In the genomic region with DNA sequence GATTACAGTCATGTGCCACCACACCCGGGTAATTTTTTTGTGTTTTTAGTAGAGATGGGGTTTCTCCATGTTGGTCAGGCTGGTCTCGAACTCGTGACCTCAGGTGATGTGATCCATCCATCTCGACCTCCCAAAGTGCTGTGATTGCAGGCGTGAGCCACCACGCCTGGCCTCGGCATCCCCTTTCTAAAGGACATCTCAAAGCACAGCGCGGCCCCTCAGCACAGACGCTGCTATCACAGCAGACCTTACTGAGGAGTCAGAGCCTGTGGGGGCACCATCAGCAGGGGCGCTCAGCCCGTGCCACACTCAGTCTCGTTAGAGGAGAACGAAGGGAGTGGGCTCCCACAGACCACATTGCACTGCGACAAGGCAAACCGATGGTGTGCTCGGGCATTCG, we compare ENCODE assay signal across 21 cellular contexts. TPM values are rescaled to one million over a fixed set of nuclear protein-coding genes. Genes with fewer than 3 reads are reported as not detected.
DNase-seq lines count a peak whose midpoint lies in the region; ATAC-seq, FAIRE-seq and TF ChIP-seq lines count a peak whose summit lies in the region.
"Had no signal": no experiment of that assay in that cellular context is flagged by ENCODE, and none has a peak within 500 bp of the region (broad histone marks: within the 10 kb centered on the region; RNA-seq: fewer than 3 reads in every experiment).

No MANE protein-coding gene starts in this region.

- dilution Hi-C loops in IMR-90 (cut with HindIII; ENCODE audit: low sequenced_read_pairs, unreplicated experiment), result no loop called here

- H2BK120ac ChIP-seq in IMR-90 (ENCODE audit: low read depth, low read length) (no peak overlapping the region), mesenchymal stem cell (ENCODE audit: low read depth, low read length) (no peak overlapping the region)

- no peak for DNase-seq in IMR-90
- no peak for DNase-seq in bronchial epithelial cell (ENCODE audit: low read depth)
- DNase-seq in hepatocyte (ENCODE audit: low spot score), result peak; percentile 1
- no peak for DNase-seq in osteocyte (ENCODE audit: extremely low spot score, unreplicated experiment)
- no peak for DNase-seq in mesenchymal stem cell
- no peak for DNase-seq in activated CD4-positive, alpha-beta memory T cell treated with anti-CD3 and anti-CD28 coated beads, Interleukin-2, amount 10 ng/mL, durations not matched to agents 7 days and 5 days
- no peak for DNase-seq in activated T-cell treated with anti-CD3 and anti-CD28 coated beads, Interleukin-2, amount 50 U/mL, for 1 hour
- DNase-seq: 8988T; CD4-positive, alpha-beta memory T cell; DMS153; DMS79; GDM1; HCEC 1CT had no signal

- H4K20me1 ChIP-seq in IMR-90 (ENCODE audit: insufficient read depth, low read length) (no peaks in the 10 kb centered on the region), hepatocyte (ENCODE audit: insufficient read depth, poor library complexity, severe bottlenecking) (no peaks in the 10 kb centered on the region)
- H4K20me1 ChIP-seq: BLaER1 had no signal

- no peaks in the 10 kb centered on the region for H3K36me3 ChIP-seq in IMR-90 (ENCODE audit: control insufficient read depth, insufficient read depth, low read length)
- H3K36me3 ChIP-seq in bronchial epithelial cell (ENCODE audit: control insufficient read depth, insufficient read depth, low read length), result peaks cover 13% of the 10 kb centered on the region
- H3K36me3 ChIP-seq in hepatocyte (replicated peaks; ENCODE audit: insufficient read depth, low read depth), result no peaks in the 10 kb centered on the region
- peaks cover 0 to 23% of the 10 kb centered on the region in 2 experiments for H3K36me3 ChIP-seq in mesenchymal stem cell (ENCODE audit: control insufficient read depth in 1 of 2, insufficient read depth in 2 of 2, low read depth in 1 of 2, low read length in 2 of 2)
- H3K36me3 ChIP-seq: BLaER1 had no signal

- H3K27me3 ChIP-seq in IMR-90 (ENCODE audit: control insufficient read depth, insufficient read depth, low read length) (peaks cover 9% of the 10 kb centered on the region), bronchial epithelial cell (ENCODE audit: control insufficient read depth, insufficient read depth, low read length) (no peaks in the 10 kb centered on the region), hepatocyte (no peaks in the 10 kb centered on the region), mesenchymal stem cell (ENCODE audit: control insufficient read depth in 1 of 2, insufficient read depth in 1 of 2, low read length in 2 of 2) (peaks cover 0 to 9% of the 10 kb centered on the region in 2 experiments)
- H3K27me3 ChIP-seq: BLaER1 had no signal

- no peak for TF ChIP-seq POLR2A in IMR-90 (IDR thresholded peaks at IDR 0.05; ENCODE audit: low read depth, low read length)

- H3K27ac ChIP-seq in IMR-90 (ENCODE audit: insufficient read depth, low read length) (no peak overlapping the region), hepatocyte (no peak overlapping the region), mesenchymal stem cell (ENCODE audit: low read length, poor library complexity, severe bottlenecking) (no peak overlapping the region)
- H3K27ac ChIP-seq: BLaER1, HL-60 had no signal

- peak overlapping the region; percentile 49 for H3K27ac Mint-ChIP-seq in osteocyte (ENCODE audit: unreplicated experiment)
- H3K27ac Mint-ChIP-seq in activated CD4-positive, alpha-beta memory T cell treated with anti-CD3 and anti-CD28 coated beads, Interleukin-2, amount 10 ng/mL, durations not matched to agents 7 days and 5 days, result no peak overlapping the region
- H3K27ac Mint-ChIP-seq: CD14-positive monocyte, GM23338 had no signal

- no peak for TF ChIP-seq RAD21 in IMR-90 (IDR thresholded peaks at IDR 0.05; ENCODE audit: low read length)

- H2BK20ac ChIP-seq in IMR-90 (ENCODE audit: low read depth, low read length), result no peak overlapping the region

- H2BK12ac ChIP-seq in mesenchymal stem cell (ENCODE audit: low read length in 2 of 2), result no peak overlapping the region

- H3K4me1 ChIP-seq in IMR-90 (ENCODE audit: control insufficient read depth, insufficient read depth, low read length) (peaks cover 9% of the 10 kb centered on the region), hepatocyte (ENCODE audit: insufficient read depth) (peaks cover 3% of the 10 kb centered on the region), mesenchymal stem cell (ENCODE audit: control insufficient read depth, insufficient read depth, low read depth, low read length) (peaks cover 23% of the 10 kb centered on the region)

- H2AFZ ChIP-seq in IMR-90 (replicated peaks; ENCODE audit: low read length, poor library complexity) (peak overlapping the region; percentile 16), hepatocyte (no peak overlapping the region), mesenchymal stem cell (ENCODE audit: low read depth, low read length) (no peak overlapping the region)
- H2AFZ ChIP-seq: GM23338 had no signal

- CTCF ChIA-PET in IMR-90 (lab: Yijun Ruan, JAX), result no interaction called here
- CTCF ChIA-PET in activated CD4-positive, alpha-beta memory T cell treated with anti-CD3 and anti-CD28 coated beads, Interleukin-2, amount 10 ng/mL, durations not matched to agents 7 days and 5 days (lab: Charles Lee), result no interaction called here

- no peak overlapping the region for H4K91ac ChIP-seq in IMR-90 (ENCODE audit: insufficient read depth, low read depth, low read length)
- no peak overlapping the region for H4K91ac ChIP-seq in mesenchymal stem cell (ENCODE audit: low read length)

- ATAC-seq in IMR-90 (ENCODE audit: low read depth) (no peak), GM18519 (IDR thresholded peaks at IDR 0.05; ENCODE audit: low FRiP score, unreplicated experiment) (no peak)
- ATAC-seq: GM23338 had no signal

- H2BK15ac ChIP-seq in IMR-90 (ENCODE audit: low read depth, low read length) (no peak overlapping the region), mesenchymal stem cell (ENCODE audit: low read depth, poor library complexity, severe bottlenecking) (no peak overlapping the region)

- no peak overlapping the region for H2BK5ac ChIP-seq in IMR-90 (ENCODE audit: low read depth, low read length, poor library complexity, severe bottlenecking)
- H2BK5ac ChIP-seq in mesenchymal stem cell (ENCODE audit: low read depth, low read length, poor library complexity, severe bottlenecking), result no peak overlapping the region

- H3K9ac ChIP-seq in IMR-90 (ENCODE audit: low read depth, low read length), result no peak overlapping the region
- no peak overlapping the region for H3K9ac ChIP-seq in mesenchymal stem cell (ENCODE audit: low read length)
- H3K9ac ChIP-seq: BLaER1 had no signal

- H3K4me2 ChIP-seq in IMR-90 (ENCODE audit: low read depth, low read length) (no peak overlapping the region), hepatocyte (no peak overlapping the region), mesenchymal stem cell (ENCODE audit: low read length, poor library complexity, severe bottlenecking) (no peak overlapping the region)
- H3K4me2 ChIP-seq: BLaER1, GM23338 had no signal

- no TSS peak for BruUV-seq in IMR-90 (replicated peaks; lab: Mats Ljungman, UMichigan)

- H3K27me3 Mint-ChIP-seq in osteocyte (ENCODE audit: unreplicated experiment), result no peaks in the 10 kb centered on the region
- H3K27me3 Mint-ChIP-seq in activated CD4-positive, alpha-beta memory T cell treated with anti-CD3 and anti-CD28 coated beads, Interleukin-2, amount 10 ng/mL, durations not matched to agents 7 days and 5 days, result peaks cover 3% of the 10 kb centered on the region

- intact Hi-C loops in IMR-90 (cut with micrococcal nuclease), result no loop called here

- H3K9me2 ChIP-seq in hepatocyte (replicated peaks; ENCODE audit: insufficient read depth), result no peaks in the 10 kb centered on the region

- H4K8ac ChIP-seq in IMR-90 (ENCODE audit: low read depth in 2 of 2, low read length in 2 of 2), result no peak overlapping the region
- no peak overlapping the region for H4K8ac ChIP-seq in mesenchymal stem cell (ENCODE audit: low read length)

- H3K14ac ChIP-seq in IMR-90 (replicated peaks; ENCODE audit: low read depth, low read length), result no peak overlapping the region
- H3K14ac ChIP-seq in mesenchymal stem cell (ENCODE audit: low read length in 2 of 2), result no peak overlapping the region

- WGBS in IMR-90 (ENCODE audit: extremely low coverage in 2 of 2, insufficient read length in 1 of 2), 2 experiments, result 100% methylated on average over 3 of the region's 18 CpGs; no CpG with 5 or more reads in 1 of the 2 experiments
- 98% methylated on average over 18 of the region's 18 CpGs for WGBS in hepatocyte (ENCODE audit: low lambda C conversion rate, missing lambda C conversion rate)
- WGBS in mesenchymal stem cell, result 90% methylated on average over 18 of the region's 18 CpGs

- no peak for TF ChIP-seq CTCF in IMR-90 (conservative IDR thresholded peaks at IDR 0.05; ENCODE audit: low read depth, low read length)
- no peak for TF ChIP-seq CTCF in bronchial epithelial cell (IDR thresholded peaks at IDR 0.05; ENCODE audit: insufficient read depth, low read length, severe bottlenecking)
- TF ChIP-seq CTCF in hepatocyte (IDR thresholded peaks at IDR 0.05; ENCODE audit: poor library complexity), result no peak
- no peak for TF ChIP-seq CTCF in osteocyte (IDR thresholded peaks at IDR 0.05)

- no peaks in the 10 kb centered on the region for H3K9me3 ChIP-seq in IMR-90 (ENCODE audit: control insufficient read depth, insufficient read depth, low read length)
- no peaks in the 10 kb centered on the region for H3K9me3 ChIP-seq in hepatocyte (ENCODE audit: low read depth)
- no peaks in the 10 kb centered on the region for H3K9me3 ChIP-seq in mesenchymal stem cell (ENCODE audit: control insufficient read depth, low read length)
- H3K9me3 ChIP-seq: BLaER1 had no signal

- no peak overlapping the region for H4K5ac ChIP-seq in IMR-90 (ENCODE audit: low read depth, low read length)

- H3K36me3 Mint-ChIP-seq in osteocyte (ENCODE audit: unreplicated experiment), result no peaks in the 10 kb centered on the region
- H3K36me3 Mint-ChIP-seq in activated CD4-positive, alpha-beta memory T cell treated with anti-CD3 and anti-CD28 coated beads, Interleukin-2, amount 10 ng/mL, durations not matched to agents 7 days and 5 days (ENCODE audit: low read depth), result no peaks in the 10 kb centered on the region
- H3K36me3 Mint-ChIP-seq: CD14-positive monocyte; CD4-positive, alpha-beta memory T cell had no signal

- no peak overlapping the region for H3K4me3 Mint-ChIP-seq in osteocyte (ENCODE audit: unreplicated experiment)
- H3K4me3 Mint-ChIP-seq in activated CD4-positive, alpha-beta memory T cell treated with anti-CD3 and anti-CD28 coated beads, Interleukin-2, amount 10 ng/mL, durations not matched to agents 7 days and 5 days, result no peak overlapping the region
- H3K4me3 Mint-ChIP-seq: CD14-positive monocyte; CD4-positive, alpha-beta memory T cell; GM23338 had no signal

- H3K56ac ChIP-seq in IMR-90 (ENCODE audit: extremely low read depth, insufficient read depth, low read length), result no peak overlapping the region

- H3K9me3 Mint-ChIP-seq in osteocyte (ENCODE audit: unreplicated experiment), result no peaks in the 10 kb centered on the region
- H3K9me3 Mint-ChIP-seq in activated CD4-positive, alpha-beta memory T cell treated with anti-CD3 and anti-CD28 coated beads, Interleukin-2, amount 10 ng/mL, durations not matched to agents 7 days and 5 days, result no peaks in the 10 kb centered on the region
- H3K9me3 Mint-ChIP-seq: CD14-positive monocyte; CD4-positive, alpha-beta memory T cell; GM23338 had no signal

- H2AK5ac ChIP-seq in IMR-90 (ENCODE audit: low read depth, low read length) (no peak overlapping the region), mesenchymal stem cell (ENCODE audit: low read length, severe bottlenecking) (no peak overlapping the region)

- no peak overlapping the region for H2AK9ac ChIP-seq in IMR-90 (replicated peaks; ENCODE audit: low read depth, low read length, poor library complexity)

- FAIRE-seq in bronchial epithelial cell (lab: Jason Lieb, UNC), result peak; percentile 7
- FAIRE-seq: GM12892, GM18507, H54 had no signal

- H3K4ac ChIP-seq in IMR-90 (ENCODE audit: low read depth, low read length) (no peak overlapping the region), mesenchymal stem cell (ENCODE audit: low read depth in 1 of 2, low read length in 2 of 2) (no peak overlapping the region)

- POLR2A ChIA-PET in IMR-90 (lab: Charles Lee; ENCODE audit: unreplicated experiment), result no interaction called here
- POLR2A ChIA-PET in activated CD4-positive, alpha-beta memory T cell treated with anti-CD3 and anti-CD28 coated beads, Interleukin-2, amount 10 ng/mL, durations not matched to agents 7 days and 5 days (lab: Charles Lee), result no interaction called here

- H3K23ac ChIP-seq in IMR-90 (ENCODE audit: low read depth, low read length) (no peak overlapping the region), mesenchymal stem cell (ENCODE audit: low read length in 2 of 2) (no peak overlapping the region)

- H3K79me1 ChIP-seq in IMR-90 (ENCODE audit: low read depth in 1 of 2, low read length in 2 of 2), result no peaks in the 10 kb centered on the region
- peaks cover 33% of the 10 kb centered on the region for H3K79me1 ChIP-seq in mesenchymal stem cell (replicated peaks; ENCODE audit: low read length, poor library complexity, severe bottlenecking)

- no peaks in the 10 kb centered on the region for H3K9me1 ChIP-seq in IMR-90 (ENCODE audit: insufficient read depth, low read length)

- in situ Hi-C loops in IMR-90 (cut with MboI; ENCODE audit: low sequenced_read_pairs), result no loop called here

- H3K4me3 ChIP-seq in IMR-90 (ENCODE audit: insufficient read depth, low read depth, low read length), result no peak overlapping the region
- H3K4me3 ChIP-seq in bronchial epithelial cell (ENCODE audit: low read depth, low read length), result no peak overlapping the region
- no peak overlapping the region for H3K4me3 ChIP-seq in hepatocyte
- no peak overlapping the region for H3K4me3 ChIP-seq in mesenchymal stem cell (ENCODE audit: insufficient read depth in 1 of 2, low read depth in 1 of 2, low read length in 2 of 2)
- H3K4me3 ChIP-seq: BLaER1, GM23338 had no signal

- H3K18ac ChIP-seq in IMR-90 (ENCODE audit: low read depth, low read length) (no peak overlapping the region), mesenchymal stem cell (ENCODE audit: low read depth in 1 of 2, low read length in 2 of 2) (no peak overlapping the region)

- H3K79me2 ChIP-seq in hepatocyte, result no peaks in the 10 kb centered on the region

- H3K4me1 Mint-ChIP-seq in osteocyte (ENCODE audit: unreplicated experiment), result peaks cover 27% of the 10 kb centered on the region
- H3K4me1 Mint-ChIP-seq in activated CD4-positive, alpha-beta memory T cell treated with anti-CD3 and anti-CD28 coated beads, Interleukin-2, amount 10 ng/mL, durations not matched to agents 7 days and 5 days, result no peaks in the 10 kb centered on the region
- H3K4me1 Mint-ChIP-seq: CD14-positive monocyte; CD4-positive, alpha-beta memory T cell had no signal

RNA-seq across cellular contexts. Expression of gene CELSR1, which starts 19.4 kb away (rescaled TPM):
- total RNA-seq in IMR-90 (2012; rRNA removed), result 0.36 and 0.56 TPM in 2 replicates
- polyA plus RNA-seq in IMR-90 (2012; rRNA removed), result 0.82 and 1.4 TPM in 2 replicates
- polyA plus RNA-seq in IMR-90 (2012; cell fraction: cytosol; rRNA removed), result 0.47 and 1.2 TPM in 2 replicates
- 0.91 and 1.9 TPM in 2 replicates for polyA plus RNA-seq in IMR-90 (2012; cell fraction: nucleus; rRNA removed; ENCODE audit: low replicate concordance)
- total RNA-seq in bronchial epithelial cell, result 39.0 and 60.0 TPM in 2 replicates
- total RNA-seq in hepatocyte, result 5.8 and 8.7 TPM in 2 replicates
- 3.0 and 4.9 TPM in 2 replicates for polyA plus RNA-seq in hepatocyte
- total RNA-seq in osteocyte, result 15.9 and 16.0 TPM in 2 replicates
- 0.14 TPM for polyA plus RNA-seq in mesenchymal stem cell (2013, experiment 1 of 2)
- polyA plus RNA-seq in mesenchymal stem cell (2013, experiment 2 of 2), result 0.11 TPM
- total RNA-seq in activated CD4-positive, alpha-beta memory T cell treated with anti-CD3 and anti-CD28 coated beads, Interleukin-2, amount 10 ng/mL, durations not matched to agents 7 days and 5 days, result under 1 TPM; 0.10 to 0.13 TPM
- polyA plus RNA-seq: CD14-positive monocyte had no signal
